1 cellular context compared by ENCODE assay signal in the genomic region with DNA sequence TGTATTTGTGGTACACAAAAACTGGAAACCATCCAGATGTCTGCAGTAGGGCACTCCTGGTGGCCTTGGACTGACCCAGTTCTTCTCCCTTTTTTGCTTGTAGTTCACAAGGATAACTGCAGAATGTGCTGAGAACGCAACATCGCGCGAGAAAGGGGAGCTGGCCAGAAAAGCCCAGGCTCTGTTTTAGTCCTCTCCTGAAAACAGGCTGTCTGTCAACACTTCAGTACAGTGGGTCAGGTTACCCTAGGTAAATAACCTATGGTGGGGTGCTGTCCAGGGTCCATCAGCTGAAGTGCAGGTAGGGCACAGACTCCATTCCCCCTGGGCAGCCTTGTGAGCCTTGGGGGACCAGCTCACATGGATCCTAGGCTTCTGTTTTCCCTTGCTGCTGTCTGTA.
TF ChIP-seq lines count a peak whose summit lies in the region.

No MANE protein-coding gene starts in this region.

TF ChIP-seq in HepG2, 621 proteins besides CTCF, POLR2A, EP300 and RAD21 (continues in another document):
- TF ChIP-seq, protein P1, sequence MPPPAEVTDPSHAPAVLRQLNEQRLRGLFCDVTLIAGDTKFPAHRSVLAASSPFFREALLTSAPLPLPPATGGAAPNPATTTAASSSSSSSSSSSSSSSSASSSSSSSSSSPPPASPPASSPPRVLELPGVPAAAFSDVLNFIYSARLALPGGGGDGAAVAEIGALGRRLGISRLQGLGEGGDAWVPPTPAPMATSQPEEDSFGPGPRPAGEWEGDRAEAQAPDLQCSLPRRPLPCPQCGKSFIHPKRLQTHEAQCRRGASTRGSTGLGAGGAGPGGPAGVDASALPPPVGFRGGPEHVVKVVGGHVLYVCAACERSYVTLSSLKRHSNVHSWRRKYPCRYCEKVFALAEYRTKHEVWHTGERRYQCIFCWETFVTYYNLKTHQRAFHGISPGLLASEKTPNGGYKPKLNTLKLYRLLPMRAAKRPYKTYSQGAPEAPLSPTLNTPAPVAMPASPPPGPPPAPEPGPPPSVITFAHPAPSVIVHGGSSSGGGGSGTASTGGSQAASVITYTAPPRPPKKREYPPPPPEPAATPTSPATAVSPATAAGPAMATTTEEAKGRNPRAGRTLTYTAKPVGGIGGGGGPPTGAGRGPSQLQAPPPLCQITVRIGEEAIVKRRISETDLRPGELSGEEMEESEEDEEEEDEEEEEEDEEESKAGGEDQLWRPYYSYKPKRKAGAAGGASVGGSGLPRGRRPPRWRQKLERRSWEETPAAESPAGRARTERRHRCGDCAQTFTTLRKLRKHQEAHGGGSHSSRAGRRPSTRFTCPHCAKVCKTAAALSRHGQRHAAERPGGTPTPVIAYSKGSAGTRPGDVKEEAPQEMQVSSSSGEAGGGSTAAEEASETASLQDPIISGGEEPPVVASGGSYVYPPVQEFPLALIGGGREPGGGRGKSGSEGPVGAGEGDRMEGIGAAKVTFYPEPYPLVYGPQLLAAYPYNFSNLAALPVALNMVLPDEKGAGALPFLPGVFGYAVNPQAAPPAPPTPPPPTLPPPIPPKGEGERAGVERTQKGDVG (CRISPR knock-in tag; IDR thresholded peaks at IDR 0.05; ENCODE audit: borderline replicate concordance): no peak
- TF ChIP-seq, protein P2, sequence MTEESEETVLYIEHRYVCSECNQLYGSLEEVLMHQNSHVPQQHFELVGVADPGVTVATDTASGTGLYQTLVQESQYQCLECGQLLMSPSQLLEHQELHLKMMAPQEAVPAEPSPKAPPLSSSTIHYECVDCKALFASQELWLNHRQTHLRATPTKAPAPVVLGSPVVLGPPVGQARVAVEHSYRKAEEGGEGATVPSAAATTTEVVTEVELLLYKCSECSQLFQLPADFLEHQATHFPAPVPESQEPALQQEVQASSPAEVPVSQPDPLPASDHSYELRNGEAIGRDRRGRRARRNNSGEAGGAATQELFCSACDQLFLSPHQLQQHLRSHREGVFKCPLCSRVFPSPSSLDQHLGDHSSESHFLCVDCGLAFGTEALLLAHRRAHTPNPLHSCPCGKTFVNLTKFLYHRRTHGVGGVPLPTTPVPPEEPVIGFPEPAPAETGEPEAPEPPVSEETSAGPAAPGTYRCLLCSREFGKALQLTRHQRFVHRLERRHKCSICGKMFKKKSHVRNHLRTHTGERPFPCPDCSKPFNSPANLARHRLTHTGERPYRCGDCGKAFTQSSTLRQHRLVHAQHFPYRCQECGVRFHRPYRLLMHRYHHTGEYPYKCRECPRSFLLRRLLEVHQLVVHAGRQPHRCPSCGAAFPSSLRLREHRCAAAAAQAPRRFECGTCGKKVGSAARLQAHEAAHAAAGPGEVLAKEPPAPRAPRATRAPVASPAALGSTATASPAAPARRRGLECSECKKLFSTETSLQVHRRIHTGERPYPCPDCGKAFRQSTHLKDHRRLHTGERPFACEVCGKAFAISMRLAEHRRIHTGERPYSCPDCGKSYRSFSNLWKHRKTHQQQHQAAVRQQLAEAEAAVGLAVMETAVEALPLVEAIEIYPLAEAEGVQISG (CRISPR knock-in tag; IDR thresholded peaks at IDR 0.05): no peak
- peak; percentile 78 for TF ChIP-seq MIER2 (CRISPR knock-in tag; IDR thresholded peaks at IDR 0.05)
- TF ChIP-seq, protein P3, sequence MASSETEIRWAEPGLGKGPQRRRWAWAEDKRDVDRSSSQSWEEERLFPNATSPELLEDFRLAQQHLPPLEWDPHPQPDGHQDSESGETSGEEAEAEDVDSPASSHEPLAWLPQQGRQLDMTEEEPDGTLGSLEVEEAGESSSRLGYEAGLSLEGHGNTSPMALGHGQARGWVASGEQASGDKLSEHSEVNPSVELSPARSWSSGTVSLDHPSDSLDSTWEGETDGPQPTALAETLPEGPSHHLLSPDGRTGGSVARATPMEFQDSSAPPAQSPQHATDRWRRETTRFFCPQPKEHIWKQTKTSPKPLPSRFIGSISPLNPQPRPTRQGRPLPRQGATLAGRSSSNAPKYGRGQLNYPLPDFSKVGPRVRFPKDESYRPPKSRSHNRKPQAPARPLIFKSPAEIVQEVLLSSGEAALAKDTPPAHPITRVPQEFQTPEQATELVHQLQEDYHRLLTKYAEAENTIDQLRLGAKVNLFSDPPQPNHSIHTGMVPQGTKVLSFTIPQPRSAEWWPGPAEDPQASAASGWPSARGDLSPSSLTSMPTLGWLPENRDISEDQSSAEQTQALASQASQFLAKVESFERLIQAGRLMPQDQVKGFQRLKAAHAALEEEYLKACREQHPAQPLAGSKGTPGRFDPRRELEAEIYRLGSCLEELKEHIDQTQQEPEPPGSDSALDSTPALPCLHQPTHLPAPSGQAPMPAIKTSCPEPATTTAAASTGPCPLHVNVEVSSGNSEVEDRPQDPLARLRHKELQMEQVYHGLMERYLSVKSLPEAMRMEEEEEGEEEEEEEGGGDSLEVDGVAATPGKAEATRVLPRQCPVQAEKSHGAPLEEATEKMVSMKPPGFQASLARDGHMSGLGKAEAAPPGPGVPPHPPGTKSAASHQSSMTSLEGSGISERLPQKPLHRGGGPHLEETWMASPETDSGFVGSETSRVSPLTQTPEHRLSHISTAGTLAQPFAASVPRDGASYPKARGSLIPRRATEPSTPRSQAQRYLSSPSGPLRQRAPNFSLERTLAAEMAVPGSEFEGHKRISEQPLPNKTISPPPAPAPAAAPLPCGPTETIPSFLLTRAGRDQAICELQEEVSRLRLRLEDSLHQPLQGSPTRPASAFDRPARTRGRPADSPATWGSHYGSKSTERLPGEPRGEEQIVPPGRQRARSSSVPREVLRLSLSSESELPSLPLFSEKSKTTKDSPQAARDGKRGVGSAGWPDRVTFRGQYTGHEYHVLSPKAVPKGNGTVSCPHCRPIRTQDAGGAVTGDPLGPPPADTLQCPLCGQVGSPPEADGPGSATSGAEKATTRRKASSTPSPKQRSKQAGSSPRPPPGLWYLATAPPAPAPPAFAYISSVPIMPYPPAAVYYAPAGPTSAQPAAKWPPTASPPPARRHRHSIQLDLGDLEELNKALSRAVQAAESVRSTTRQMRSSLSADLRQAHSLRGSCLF (CRISPR knock-in tag; IDR thresholded peaks at IDR 0.05; ENCODE audit: borderline replicate concordance): no peak
- TF ChIP-seq KMT2B (CRISPR knock-in tag; IDR thresholded peaks at IDR 0.05): no peak
- no peak for TF ChIP-seq KDM1A (CRISPR knock-in tag; IDR thresholded peaks at IDR 0.05)
- TF ChIP-seq ZBTB8A (CRISPR knock-in tag; IDR thresholded peaks at IDR 0.05; ENCODE audit: borderline replicate concordance, low read depth): no peak
- TF ChIP-seq ZNF251 (CRISPR knock-in tag; IDR thresholded peaks at IDR 0.05): no peak
- TF ChIP-seq ZFP37 (CRISPR knock-in tag; IDR thresholded peaks at IDR 0.05; ENCODE audit: borderline replicate concordance): no peak
- TF ChIP-seq CHD2 (IDR thresholded peaks at IDR 0.05; ENCODE audit: low read depth, low read length): peak; percentile 57; the same call in 1 of the 2 replicates
- TF ChIP-seq FOXA3 (CRISPR knock-in tag; IDR thresholded peaks at IDR 0.05): 0 out of 2 replicates have a peak, but pooled peaks have one; percentile 9
- no peak for TF ChIP-seq ZNF343 (CRISPR knock-in tag; IDR thresholded peaks at IDR 0.05)
- TF ChIP-seq SIX4 (CRISPR knock-in tag; IDR thresholded peaks at IDR 0.05): peak; percentile 89; the same call in 1 of the 2 replicates
- TF ChIP-seq ELF1 (CRISPR knock-in tag; IDR thresholded peaks at IDR 0.05): no peak
- TF ChIP-seq, protein P4, sequence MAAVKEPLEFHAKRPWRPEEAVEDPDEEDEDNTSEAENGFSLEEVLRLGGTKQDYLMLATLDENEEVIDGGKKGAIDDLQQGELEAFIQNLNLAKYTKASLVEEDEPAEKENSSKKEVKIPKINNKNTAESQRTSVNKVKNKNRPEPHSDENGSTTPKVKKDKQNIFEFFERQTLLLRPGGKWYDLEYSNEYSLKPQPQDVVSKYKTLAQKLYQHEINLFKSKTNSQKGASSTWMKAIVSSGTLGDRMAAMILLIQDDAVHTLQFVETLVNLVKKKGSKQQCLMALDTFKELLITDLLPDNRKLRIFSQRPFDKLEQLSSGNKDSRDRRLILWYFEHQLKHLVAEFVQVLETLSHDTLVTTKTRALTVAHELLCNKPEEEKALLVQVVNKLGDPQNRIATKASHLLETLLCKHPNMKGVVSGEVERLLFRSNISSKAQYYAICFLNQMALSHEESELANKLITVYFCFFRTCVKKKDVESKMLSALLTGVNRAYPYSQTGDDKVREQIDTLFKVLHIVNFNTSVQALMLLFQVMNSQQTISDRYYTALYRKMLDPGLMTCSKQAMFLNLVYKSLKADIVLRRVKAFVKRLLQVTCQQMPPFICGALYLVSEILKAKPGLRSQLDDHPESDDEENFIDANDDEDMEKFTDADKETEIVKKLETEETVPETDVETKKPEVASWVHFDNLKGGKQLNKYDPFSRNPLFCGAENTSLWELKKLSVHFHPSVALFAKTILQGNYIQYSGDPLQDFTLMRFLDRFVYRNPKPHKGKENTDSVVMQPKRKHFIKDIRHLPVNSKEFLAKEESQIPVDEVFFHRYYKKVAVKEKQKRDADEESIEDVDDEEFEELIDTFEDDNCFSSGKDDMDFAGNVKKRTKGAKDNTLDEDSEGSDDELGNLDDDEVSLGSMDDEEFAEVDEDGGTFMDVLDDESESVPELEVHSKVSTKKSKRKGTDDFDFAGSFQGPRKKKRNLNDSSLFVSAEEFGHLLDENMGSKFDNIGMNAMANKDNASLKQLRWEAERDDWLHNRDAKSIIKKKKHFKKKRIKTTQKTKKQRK (IDR thresholded peaks at IDR 0.05; ENCODE audit: low read length): no peak
- TF ChIP-seq NFE2L2 (IDR thresholded peaks at IDR 0.05; ENCODE audit: low read length): no peak
- TF ChIP-seq, protein P5, sequence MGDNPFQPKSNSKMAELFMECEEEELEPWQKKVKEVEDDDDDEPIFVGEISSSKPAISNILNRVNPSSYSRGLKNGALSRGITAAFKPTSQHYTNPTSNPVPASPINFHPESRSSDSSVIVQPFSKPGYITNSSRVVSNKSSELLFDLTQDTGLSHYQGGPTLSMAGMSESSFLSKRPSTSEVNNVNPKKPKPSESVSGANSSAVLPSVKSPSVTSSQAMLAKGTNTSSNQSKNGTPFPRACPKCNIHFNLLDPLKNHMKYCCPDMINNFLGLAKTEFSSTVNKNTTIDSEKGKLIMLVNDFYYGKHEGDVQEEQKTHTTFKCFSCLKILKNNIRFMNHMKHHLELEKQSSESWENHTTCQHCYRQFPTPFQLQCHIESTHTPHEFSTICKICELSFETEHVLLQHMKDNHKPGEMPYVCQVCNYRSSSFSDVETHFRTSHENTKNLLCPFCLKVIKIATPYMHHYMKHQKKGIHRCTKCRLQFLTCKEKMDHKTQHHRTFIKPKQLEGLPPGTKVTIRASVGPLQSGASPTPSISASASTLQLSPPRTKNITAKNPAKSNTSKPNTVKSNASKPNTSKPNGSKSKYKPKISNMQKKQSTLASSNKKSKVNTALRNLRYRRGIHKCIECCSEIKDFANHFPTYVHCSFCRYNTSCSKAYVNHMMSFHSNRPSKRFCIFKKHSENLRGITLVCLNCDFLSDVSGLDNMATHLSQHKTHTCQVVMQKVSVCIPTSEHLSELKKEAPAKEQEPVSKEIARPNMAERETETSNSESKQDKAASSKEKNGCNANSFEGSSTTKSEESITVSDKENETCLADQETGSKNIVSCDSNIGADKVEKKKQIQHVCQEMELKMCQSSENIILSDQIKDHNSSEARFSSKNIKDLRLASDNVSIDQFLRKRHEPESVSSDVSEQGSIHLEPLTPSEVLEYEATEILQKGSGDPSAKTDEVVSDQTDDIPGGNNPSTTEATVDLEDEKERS (CRISPR knock-in tag; IDR thresholded peaks at IDR 0.05): no peak
- TF ChIP-seq ZBTB7A (CRISPR knock-in tag; IDR thresholded peaks at IDR 0.05): no peak
- no peak for TF ChIP-seq ZNF121 (CRISPR knock-in tag; IDR thresholded peaks at IDR 0.05)
- TF ChIP-seq ZC3H13 (CRISPR knock-in tag; IDR thresholded peaks at IDR 0.05): no peak
- TF ChIP-seq NFE2L1 (CRISPR knock-in tag; IDR thresholded peaks at IDR 0.05; ENCODE audit: borderline replicate concordance): no peak
- TF ChIP-seq MEIS2 (CRISPR knock-in tag; IDR thresholded peaks at IDR 0.05): no peak
- no peak for TF ChIP-seq ZNF382 (CRISPR knock-in tag; IDR thresholded peaks at IDR 0.05; ENCODE audit: borderline replicate concordance)
- TF ChIP-seq, protein P6, sequence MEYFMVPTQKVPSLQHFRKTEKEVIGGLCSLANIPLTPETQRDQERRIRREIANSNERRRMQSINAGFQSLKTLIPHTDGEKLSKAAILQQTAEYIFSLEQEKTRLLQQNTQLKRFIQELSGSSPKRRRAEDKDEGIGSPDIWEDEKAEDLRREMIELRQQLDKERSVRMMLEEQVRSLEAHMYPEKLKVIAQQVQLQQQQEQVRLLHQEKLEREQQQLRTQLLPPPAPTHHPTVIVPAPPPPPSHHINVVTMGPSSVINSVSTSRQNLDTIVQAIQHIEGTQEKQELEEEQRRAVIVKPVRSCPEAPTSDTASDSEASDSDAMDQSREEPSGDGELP (IDR thresholded peaks at IDR 0.05; ENCODE audit: borderline replicate concordance, low read depth): peak; percentile 24; the same call in 1 of the 2 replicates
- no peak for TF ChIP-seq ZBTB3 (CRISPR knock-in tag; IDR thresholded peaks at IDR 0.05; ENCODE audit: borderline replicate concordance, low read depth)
- no peak for TF ChIP-seq PAX8 (CRISPR knock-in tag; IDR thresholded peaks at IDR 0.05; ENCODE audit: borderline replicate concordance)
- TF ChIP-seq SIX1 (CRISPR knock-in tag; IDR thresholded peaks at IDR 0.05; ENCODE audit: borderline replicate concordance): no peak
- TF ChIP-seq ZMYM3 (CRISPR knock-in tag; IDR thresholded peaks at IDR 0.05): no peak
- TF ChIP-seq EEA1 (CRISPR knock-in tag; IDR thresholded peaks at IDR 0.05; ENCODE audit: borderline replicate concordance): no peak
- TF ChIP-seq CREM (IDR thresholded peaks at IDR 0.05): no peak
- no peak for TF ChIP-seq CREM (CRISPR knock-in tag; IDR thresholded peaks at IDR 0.05)
- TF ChIP-seq, protein P7, sequence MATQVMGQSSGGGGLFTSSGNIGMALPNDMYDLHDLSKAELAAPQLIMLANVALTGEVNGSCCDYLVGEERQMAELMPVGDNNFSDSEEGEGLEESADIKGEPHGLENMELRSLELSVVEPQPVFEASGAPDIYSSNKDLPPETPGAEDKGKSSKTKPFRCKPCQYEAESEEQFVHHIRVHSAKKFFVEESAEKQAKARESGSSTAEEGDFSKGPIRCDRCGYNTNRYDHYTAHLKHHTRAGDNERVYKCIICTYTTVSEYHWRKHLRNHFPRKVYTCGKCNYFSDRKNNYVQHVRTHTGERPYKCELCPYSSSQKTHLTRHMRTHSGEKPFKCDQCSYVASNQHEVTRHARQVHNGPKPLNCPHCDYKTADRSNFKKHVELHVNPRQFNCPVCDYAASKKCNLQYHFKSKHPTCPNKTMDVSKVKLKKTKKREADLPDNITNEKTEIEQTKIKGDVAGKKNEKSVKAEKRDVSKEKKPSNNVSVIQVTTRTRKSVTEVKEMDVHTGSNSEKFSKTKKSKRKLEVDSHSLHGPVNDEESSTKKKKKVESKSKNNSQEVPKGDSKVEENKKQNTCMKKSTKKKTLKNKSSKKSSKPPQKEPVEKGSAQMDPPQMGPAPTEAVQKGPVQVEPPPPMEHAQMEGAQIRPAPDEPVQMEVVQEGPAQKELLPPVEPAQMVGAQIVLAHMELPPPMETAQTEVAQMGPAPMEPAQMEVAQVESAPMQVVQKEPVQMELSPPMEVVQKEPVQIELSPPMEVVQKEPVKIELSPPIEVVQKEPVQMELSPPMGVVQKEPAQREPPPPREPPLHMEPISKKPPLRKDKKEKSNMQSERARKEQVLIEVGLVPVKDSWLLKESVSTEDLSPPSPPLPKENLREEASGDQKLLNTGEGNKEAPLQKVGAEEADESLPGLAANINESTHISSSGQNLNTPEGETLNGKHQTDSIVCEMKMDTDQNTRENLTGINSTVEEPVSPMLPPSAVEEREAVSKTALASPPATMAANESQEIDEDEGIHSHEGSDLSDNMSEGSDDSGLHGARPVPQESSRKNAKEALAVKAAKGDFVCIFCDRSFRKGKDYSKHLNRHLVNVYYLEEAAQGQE (IDR thresholded peaks at IDR 0.05; ENCODE audit: borderline replicate concordance in 1 of 2, low read depth in 1 of 2, low read length in 2 of 2): peak; percentile 9 to 87; a peak in 3 of 4 replicates
